Comparison of ENCODE assay signal across 3 cellular contexts in genomic region chr10:106132956-106133355, GRCh38.
"Had no signal": no experiment of that assay in that cellular context is flagged by ENCODE, and none has a peak within 500 bp of the region (broad histone marks: within the 10 kb centered on the region; RNA-seq: fewer than 3 reads in every experiment).

No MANE protein-coding gene starts in this region.

- H3K4me3 ChIP-seq: GM12878 had no signal

- ATAC-seq: GM12878 had no signal

- DNase-seq: GDM1, GF-D8 had no signal
